ENCODE assay signal across 1 cellular context in genomic region chr1:186710696-186711095, GRCh38.
TF ChIP-seq lines count a peak whose summit lies in the region.

No MANE protein-coding gene starts in this region.

TF ChIP-seq in GM23338, 12 proteins besides CTCF, POLR2A, EP300 and RAD21 (continued from another document):
- no peak for TF ChIP-seq REST (IDR thresholded peaks at IDR 0.05; ENCODE audit: unreplicated experiment)
